ENCODE assay signal across 34 cellular contexts in genomic region chr18:27239669-27240068, GRCh38. TPM values are rescaled to one million over a fixed set of nuclear protein-coding genes. Genes with fewer than 3 reads are reported as not detected.
"Had no signal": no experiment of that assay in that cellular context is flagged by ENCODE, and none has a peak within 500 bp of the region (broad histone marks: within the 10 kb centered on the region; RNA-seq: fewer than 3 reads in every experiment).

No MANE protein-coding gene starts in this region.

- DNase-seq: Karpas-422, Kasumi-1, KG1, MG63, MM.1S, MV-4-11, NCI-H1048, NCI-H1092, NCI-H1092 treated with DMSO at 0.1 percent for 48 hours, NCI-H1105, NCI-H1105 treated with DMSO at 0.1 percent for 48 hours, NCI-H1417 treated with DMSO at 0.1 percent for 48 hours, NCI-H1436, NCI-H146, NCI-H1694, NCI-H1694 treated with DMSO at 0.1 percent for 48 hours, NCI-H187, NCI-H187 treated with DMSO at 0.1 percent for 48 hours, NCI-H2029, NCI-H2029 treated with DMSO at 0.1 percent for 48 hours, NCI-H2081 treated with DMSO at 0.1 percent for 48 hours, NCI-H2107, NCI-H2171, NCI-H2171 treated with DMSO at 0.1 percent for 48 hours, NCI-H2227 treated with DMSO at 0.1 percent for 48 hours, NCI-H226, NCI-H345, NCI-H446, NCI-H446 treated with DMSO at 0.1 percent for 48 hours, NCI-H510A had no signal

RNA-seq across cellular contexts. Expression of gene CHST9, which starts 54.6 kb away (rescaled TPM):
- total RNA-seq: LHCN-M2, M059J, MCF 10A, NCI-H460 had no signal
